In genomic region chr2:240691631-240692420, GRCh38 we compare ENCODE assay signal across 10 cellular contexts. TPM values are rescaled to one million over a fixed set of nuclear protein-coding genes. Genes with fewer than 3 reads are reported as not detected.
DNase-seq lines count a peak whose midpoint lies in the region; ATAC-seq, FAIRE-seq and TF ChIP-seq lines count a peak whose summit lies in the region.
"Not testable (repeated sequence)": the region's sequence is repeated elsewhere in the genome, so short reads cannot be mapped to it uniquely, and the experiment has no call there.
"Had no signal": no experiment of that assay in that cellular context is flagged by ENCODE, and none has a peak within 500 bp of the region (broad histone marks: within the 10 kb centered on the region; RNA-seq: fewer than 3 reads in every experiment).

Gene AQP12A (plus strand): TSS chr2:240691866. CDS start chr2:240691914, 48 bp downstream.

- not testable (repeated sequence) for TF ChIP-seq CTCF in RWPE2 (IDR thresholded peaks at IDR 0.05; ENCODE audit: poor library complexity, severe bottlenecking); bronchial epithelial cell (IDR thresholded peaks at IDR 0.05; ENCODE audit: insufficient read depth, low read length, severe bottlenecking)

- ATAC-seq in RWPE2 (ENCODE audit: low read depth); Right ventricle myocardium superior (ENCODE audit: poor library complexity); sciatic nerve: not testable (repeated sequence)

- peak; percentile 6 for DNase-seq in D341Med (ENCODE audit: low spot score)
- peak; percentile 38 for DNase-seq in RWPE2 (ENCODE audit: low spot score)
- peak; percentile 50 for DNase-seq in activated CD8-positive, alpha-beta memory T cell treated with anti-CD3 and anti-CD28 coated beads for 24 hours
- DNase-seq in bronchial epithelial cell (ENCODE audit: low read depth): not testable (repeated sequence)
- DNase-seq in Right ventricle myocardium superior: peak; percentile 32
- DNase-seq in mesenteric fat pad (ENCODE audit: low spot score): peak; percentile 89
- DNase-seq in sciatic nerve (ENCODE audit: low spot score): peak; percentile 49

- H3K4me1 ChIP-seq in RWPE2 (ENCODE audit: insufficient read depth, poor library complexity, severe bottlenecking): not testable (repeated sequence)

- intact Hi-C loops in Right ventricle myocardium superior (cut with DNase I); sciatic nerve (cut with DNase I): not testable (repeated sequence)

- H3K36me3 ChIP-seq in RWPE2 (ENCODE audit: low read depth); bronchial epithelial cell (ENCODE audit: control insufficient read depth, insufficient read depth, low read length): not testable (repeated sequence)

- H3K4me3 ChIP-seq in RWPE2 (ENCODE audit: severe bottlenecking); bronchial epithelial cell (ENCODE audit: low read depth, low read length): not testable (repeated sequence)

- H3K27ac ChIP-seq in RWPE2 (ENCODE audit: poor library complexity, severe bottlenecking): not testable (repeated sequence)

- not testable (repeated sequence) for H3K27me3 ChIP-seq in RWPE2 (ENCODE audit: insufficient read depth, poor library complexity, severe bottlenecking); bronchial epithelial cell (ENCODE audit: control insufficient read depth, insufficient read depth, low read length)

- not testable (repeated sequence) for H3K9me3 ChIP-seq in RWPE2 (ENCODE audit: severe bottlenecking)

- FAIRE-seq in bronchial epithelial cell (lab: Jason Lieb, UNC): peak; percentile 50

RNA-seq across cellular contexts. Expression of gene AQP12A, which starts in this region (rescaled TPM):
- total RNA-seq in bronchial epithelial cell (not detected in 2 replicates), Right ventricle myocardium superior (not detected), mesenteric fat pad (not detected), sciatic nerve (not detected)
- total RNA-seq: A172, PC-3, RPMI7951 had no signal

Comparison
In these comparisons a context has a peak if more than half of its experiments do, and no peak if none do; other contexts are left out.
1. Peak in DNase-seq in Right ventricle myocardium superior; RNA of the gene not detected or under 1 TPM.
2. Peak in DNase-seq in mesenteric fat pad; RNA of the gene not detected or under 1 TPM.
3. Peak in DNase-seq in sciatic nerve; RNA of the gene not detected or under 1 TPM.